Comparison of ENCODE assay signal across 8 cellular contexts in genomic region chrX:18886344-18887161, GRCh38.
A peak's percentile ranks its signal among the peaks of the same experiment; 100 is the strongest.
DNase-seq lines count a peak whose midpoint lies in the region; ATAC-seq and TF ChIP-seq lines count a peak whose summit lies in the region.

No MANE protein-coding gene starts in this region.

- TF ChIP-seq CTCF in 22Rv1 (IDR thresholded peaks at IDR 0.05), result peak; percentile 63
- TF ChIP-seq CTCF in GM13976 (IDR thresholded peaks at IDR 0.05; ENCODE audit: borderline replicate concordance, control extremely low read depth, extremely low read depth, insufficient read depth, missing control alignments), result peak; percentile 50

- H3K27ac ChIP-seq in 22Rv1, result 0 out of 2 replicates have a peak overlapping the region, but pooled peaks have one; percentile 30

- peak; percentile 80 for DNase-seq in GM13976 (ENCODE audit: low spot score)
- peak; percentile 23 for DNase-seq in NCI-H1092 treated with DMSO at 0.1 percent for 48 hours (lab: John Stamatoyannopoulos, UW)
- DNase-seq in activated CD4-positive, alpha-beta T cell treated with anti-CD3 and anti-CD28 coated beads for 48 hours, result peak; percentile 69
- DNase-seq in effector CD8-positive, alpha-beta T cell (lab: John Stamatoyannopoulos, UW), result peak; percentile 7
- DNase-seq in medulla oblongata (ENCODE audit: extremely low spot score), result peak; percentile 66
- DNase-seq in stimulated activated CD8-positive, alpha-beta memory T cell treated with anti-CD3 and anti-CD28 coated beads, Interleukin-7, amount 100 ng/mL, for 4 hours (ENCODE audit: low read depth in 2 of 2), result peak; percentile 12 to 19

- in situ Hi-C loops in GM13976 (cut with MboI; ENCODE audit: low sequenced_read_pairs, unreplicated experiment), result no loop called here

- ATAC-seq in HG02763 (IDR thresholded peaks at IDR 0.05; ENCODE audit: unreplicated experiment), result peak; percentile 71

Comparison
In these comparisons a context has a peak if more than half of its experiments do, and no peak if none do; other contexts are left out.
1. Peak in every context shown above with its lines: DNase-seq, ATAC-seq and H3K27ac ChIP-seq.
2. DNase-seq: peak in every context shown above with its lines; median percentile 80 in GM13976; 69 in activated CD4-positive, alpha-beta T cell treated with anti-CD3 and anti-CD28 coated beads for 48 hours; 66 in medulla oblongata; 23 in NCI-H1092 treated with DMSO at 0.1 percent for 48 hours; 16 in stimulated activated CD8-positive, alpha-beta memory T cell treated with anti-CD3 and anti-CD28 coated beads, Interleukin-7, amount 100 ng/mL, for 4 hours; 7 in effector CD8-positive, alpha-beta T cell.